ENCODE assay signal across 19 cellular contexts in the genomic region with DNA sequence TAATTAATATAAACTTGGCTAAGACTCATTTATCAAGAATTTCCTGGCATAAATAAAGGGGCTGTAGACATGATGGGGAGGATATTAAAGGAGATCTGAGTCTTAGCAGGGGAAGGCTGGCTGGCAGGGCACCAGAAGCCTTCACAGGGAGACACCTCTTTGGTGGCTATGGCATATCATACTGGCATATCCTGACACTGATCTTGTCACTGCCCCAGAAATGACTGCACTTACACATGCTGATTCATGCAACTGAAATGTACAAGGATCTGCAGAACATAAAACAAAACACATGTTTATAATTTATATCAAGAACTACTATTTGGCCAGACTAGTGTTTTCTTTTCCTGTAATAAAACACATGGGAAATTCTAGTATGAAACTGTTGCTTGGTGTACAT. TPM values are rescaled to one million over a fixed set of nuclear protein-coding genes. Genes with fewer than 3 reads are reported as not detected.
A peak's percentile ranks its signal among the peaks of the same experiment; 100 is the strongest.
DNase-seq lines count a peak whose midpoint lies in the region; TF ChIP-seq lines count a peak whose summit lies in the region.
"Had no signal": no experiment of that assay in that cellular context is flagged by ENCODE, and none has a peak within 500 bp of the region (broad histone marks: within the 10 kb centered on the region; RNA-seq: fewer than 3 reads in every experiment).

No MANE protein-coding gene starts in this region.

- peak overlapping the region; percentile 82; the same call in 1 of the 2 replicates for H3K27ac ChIP-seq in OCI-LY3 (ENCODE audit: low read length)
- H3K27ac ChIP-seq in osteoblast (ENCODE audit: low read depth, low read length) = no peak overlapping the region
- H3K27ac ChIP-seq: ascending aorta; BLaER1 treated with 17β-estradiol and CSF1 and Interleukin-3, amounts not matched to agents 10 nM and 100 nM had no signal

- DNase-seq in Daoy (ENCODE audit: low read depth) (peak; percentile 11), dedifferentiated amniotic fluid mesenchymal stem cell (ENCODE audit: extremely low spot score) (peak; percentile 61), osteoblast (ENCODE audit: insufficient read length, low spot score, missing footprints) (peak; percentile 32), cerebellum (ENCODE audit: low spot score) (no peak), NCI-H446 (lab: John Stamatoyannopoulos, UW) (no peak), GM10248 (ENCODE audit: extremely low spot score) (no peak), NOMO-1 treated with dmso at 0.1 percent for 144 hours (lab: John Stamatoyannopoulos, UW; ENCODE audit: unreplicated experiment) (no peak)
- DNase-seq: activated CD8-positive, alpha-beta memory T cell treated with anti-CD3 and anti-CD28 coated beads for 24 hours; activated effector memory CD4-positive, alpha-beta T cell treated with Interleukin-2 at 50 U/mL for 16 hours; effector CD4-positive, alpha-beta T cell; H7; midbrain; NCI-H187; NCI-H510A; trophoblast cell had no signal

- H3K4me3 ChIP-seq in OCI-LY3 (ENCODE audit: low read length) (no peak overlapping the region), osteoblast (ENCODE audit: insufficient read depth, low read length) (no peak overlapping the region)
- H3K4me3 ChIP-seq: ascending aorta; BLaER1 treated with 17β-estradiol and CSF1 and Interleukin-3, amounts not matched to agents 10 nM and 100 nM had no signal

- H3K79me2 ChIP-seq in OCI-LY3 (ENCODE audit: low read length) (peaks cover 2% of the 10 kb centered on the region), osteoblast (ENCODE audit: insufficient read depth, low read length) (no peaks in the 10 kb centered on the region)

- H3K27me3 ChIP-seq in OCI-LY3 (ENCODE audit: low read depth, low read length) (no peaks in the 10 kb centered on the region), osteoblast (ENCODE audit: insufficient read depth, low read length) (no peaks in the 10 kb centered on the region)
- H3K27me3 ChIP-seq: ascending aorta; BLaER1 treated with 17β-estradiol and CSF1 and Interleukin-3, amounts not matched to agents 10 nM and 100 nM had no signal

- H3K36me3 ChIP-seq in OCI-LY3 (replicated peaks; ENCODE audit: low read depth, low read length) = peaks cover 5% of the 10 kb centered on the region
- H3K36me3 ChIP-seq in osteoblast (ENCODE audit: insufficient read depth, low read length) = no peaks in the 10 kb centered on the region
- H3K36me3 ChIP-seq: ascending aorta; BLaER1 treated with 17β-estradiol and CSF1 and Interleukin-3, amounts not matched to agents 10 nM and 100 nM had no signal

- CTCF ChIA-PET in GM10248 (lab: Yijun Ruan, JAX) = interaction anchor here (1.5 kb wide), 1 partner anchor 10 kb away, joined by 4 read pairs; no protein-coding TSS in a partner anchor

- H2AFZ ChIP-seq in OCI-LY3 (ENCODE audit: low read depth, low read length) (no peak overlapping the region), osteoblast (ENCODE audit: low read length) (no peak overlapping the region)

- no peak for TF ChIP-seq CTCF in OCI-LY3 (IDR thresholded peaks at IDR 0.05; ENCODE audit: low read depth, low read length)
- TF ChIP-seq CTCF in osteoblast (IDR thresholded peaks at IDR 0.05; ENCODE audit: extremely low read depth, low read depth, low read length) = no peak
- no peak for TF ChIP-seq CTCF in GM10248 (IDR thresholded peaks at IDR 0.05; ENCODE audit: control extremely low read depth, extremely low read depth, low read depth, missing control alignments)

- H3K9ac ChIP-seq in OCI-LY3 (ENCODE audit: low read length) = no peak overlapping the region
- H3K9ac ChIP-seq: BLaER1 treated with 17β-estradiol and CSF1 and Interleukin-3, amounts not matched to agents 10 nM and 100 nM had no signal

- H3K9me3 ChIP-seq in OCI-LY3 (ENCODE audit: insufficient read depth, low read length) = no peaks in the 10 kb centered on the region
- no peaks in the 10 kb centered on the region for H3K9me3 ChIP-seq in osteoblast (ENCODE audit: low read depth, low read length)
- H3K9me3 ChIP-seq: ascending aorta had no signal

- peaks cover 44% of the 10 kb centered on the region for H3K4me1 ChIP-seq in OCI-LY3 (ENCODE audit: low read length)
- H3K4me1 ChIP-seq in osteoblast (ENCODE audit: insufficient read depth, low read length) = peaks cover 8% of the 10 kb centered on the region
- H3K4me1 ChIP-seq: ascending aorta had no signal

- H4K20me1 ChIP-seq in OCI-LY3 (ENCODE audit: insufficient read depth, low read length) (no peaks in the 10 kb centered on the region), osteoblast (ENCODE audit: insufficient read depth, low read length) (no peaks in the 10 kb centered on the region)
- H4K20me1 ChIP-seq: BLaER1 treated with 17β-estradiol and CSF1 and Interleukin-3, amounts not matched to agents 10 nM and 100 nM had no signal

- POLR2A ChIA-PET in GM10248 (lab: Yijun Ruan, JAX) = no interaction called here

- H3K4me2 ChIP-seq in OCI-LY3 (ENCODE audit: low read length) (0 out of 2 replicates have a peak overlapping the region, but pooled peaks have one; percentile 74), osteoblast (ENCODE audit: insufficient read depth, low read length) (no peak overlapping the region)
- H3K4me2 ChIP-seq: BLaER1 treated with 17β-estradiol and CSF1 and Interleukin-3, amounts not matched to agents 10 nM and 100 nM had no signal

RNA-seq across cellular contexts. Expression of gene LIPN, which starts 5.5 kb away (rescaled TPM):
- total RNA-seq in Daoy (2014; rRNA removed; shearing (Covaris generic)) = not detected in 2 replicates
- total RNA-seq in osteoblast (not detected in 2 replicates), cerebellum (not detected)
- total RNA-seq: ascending aorta, H7, skeletal muscle tissue had no signal

RNA-seq across cellular contexts. Expression of gene LIPK, which starts 48.2 kb away (rescaled TPM):
- not detected in 2 replicates for total RNA-seq in Daoy (2014; rRNA removed; shearing (Covaris generic))
- total RNA-seq in osteoblast = not detected in 2 replicates
- not detected for total RNA-seq in cerebellum
- total RNA-seq: ascending aorta, H7, skeletal muscle tissue had no signal

RNA-seq across cellular contexts. Expression of gene LIPM, which starts 48.3 kb away (rescaled TPM):
- total RNA-seq in Daoy (2014; rRNA removed; shearing (Covaris generic)) = not detected in 2 replicates
- not detected in 2 replicates for total RNA-seq in osteoblast
- total RNA-seq in cerebellum = not detected
- total RNA-seq: ascending aorta, H7 had no signal

Comparison
In these comparisons a context has a peak if more than half of its experiments do, and no peak if none do; other contexts are left out.
1. DNase-seq: peak in Daoy (single experiment), dedifferentiated amniotic fluid mesenchymal stem cell (single experiment) and osteoblast (single experiment); none in cerebellum (single experiment), NCI-H446 (0 of 2), GM10248 (single experiment) and NOMO-1 treated with dmso at 0.1 percent for 144 hours (single experiment).